Comparison of ENCODE assay signal across 8 cellular contexts in genomic region chr16:70691223-70692129, GRCh38. TPM values are rescaled to one million over a fixed set of nuclear protein-coding genes. Genes with fewer than 3 reads are reported as not detected.
DNase-seq lines count a peak whose midpoint lies in the region; ATAC-seq and TF ChIP-seq lines count a peak whose summit lies in the region.

No MANE protein-coding gene starts in this region.

- no peak for ATAC-seq in HG03457 (IDR thresholded peaks at IDR 0.05; ENCODE audit: unreplicated experiment)

- no peak overlapping the region for H3K4me3 Mint-ChIP-seq in Calu3 (ENCODE audit: low read depth, unreplicated experiment)
- no peak overlapping the region for H3K4me3 Mint-ChIP-seq in activated T-helper 2 cell treated with anti-CD3 and anti-CD28 coated beads, Interferon-gamma antibody, Interleukin-2, Interleukin-4, amounts not matched to agents 10 μg/mL and 5 μg/mL and 100 μg/mL, durations not matched to agents 14 hours and 24 hours and 36 hours (ENCODE audit: low read depth)

- H3K4me1 ChIP-seq in left ventricle myocardium inferior: peaks cover 100% of the 10 kb centered on the region

- H3K27me3 Mint-ChIP-seq in Calu3 (ENCODE audit: unreplicated experiment): no peaks in the 10 kb centered on the region
- peaks cover 2% of the 10 kb centered on the region for H3K27me3 Mint-ChIP-seq in activated T-helper 2 cell treated with anti-CD3 and anti-CD28 coated beads, Interferon-gamma antibody, Interleukin-2, Interleukin-4, amounts not matched to agents 10 μg/mL and 5 μg/mL and 100 μg/mL, durations not matched to agents 14 hours and 24 hours and 36 hours (ENCODE audit: low read depth)

- no peak overlapping the region for H3K4me3 ChIP-seq in left ventricle myocardium inferior

- no peaks in the 10 kb centered on the region for H3K9me3 ChIP-seq in left ventricle myocardium inferior (replicated peaks)

- no peaks in the 10 kb centered on the region for H3K27me3 ChIP-seq in left ventricle myocardium inferior (ENCODE audit: low read depth)

- intact Hi-C loops in left ventricle myocardium inferior (cut with micrococcal nuclease) (no loop called here), Calu3 (cut with micrococcal nuclease; ENCODE audit: unreplicated experiment) (no loop called here)
- intact Hi-C loops in activated T-helper 2 cell treated with anti-CD3 and anti-CD28 coated beads, Interferon-gamma antibody, Interleukin-2, Interleukin-4, amounts not matched to agents 10 μg/mL and 5 μg/mL and 100 μg/mL, durations not matched to agents 14 hours and 24 hours and 36 hours (cut with micrococcal nuclease): no loop called here

- H3K36me3 ChIP-seq in left ventricle myocardium inferior: no peaks in the 10 kb centered on the region

- H3K36me3 Mint-ChIP-seq in Calu3 (ENCODE audit: insufficient read depth, unreplicated experiment): peaks cover 18% of the 10 kb centered on the region
- no peaks in the 10 kb centered on the region for H3K36me3 Mint-ChIP-seq in activated T-helper 2 cell treated with anti-CD3 and anti-CD28 coated beads, Interferon-gamma antibody, Interleukin-2, Interleukin-4, amounts not matched to agents 10 μg/mL and 5 μg/mL and 100 μg/mL, durations not matched to agents 14 hours and 24 hours and 36 hours (ENCODE audit: low read depth)

- no peak overlapping the region for H3K27ac Mint-ChIP-seq in Calu3 (ENCODE audit: unreplicated experiment)
- H3K27ac Mint-ChIP-seq in activated T-helper 2 cell treated with anti-CD3 and anti-CD28 coated beads, Interferon-gamma antibody, Interleukin-2, Interleukin-4, amounts not matched to agents 10 μg/mL and 5 μg/mL and 100 μg/mL, durations not matched to agents 14 hours and 24 hours and 36 hours: no peak overlapping the region

- no peaks in the 10 kb centered on the region for H3K9me3 Mint-ChIP-seq in Calu3 (ENCODE audit: low read depth, unreplicated experiment)
- H3K9me3 Mint-ChIP-seq in activated T-helper 2 cell treated with anti-CD3 and anti-CD28 coated beads, Interferon-gamma antibody, Interleukin-2, Interleukin-4, amounts not matched to agents 10 μg/mL and 5 μg/mL and 100 μg/mL, durations not matched to agents 14 hours and 24 hours and 36 hours: no peaks in the 10 kb centered on the region

- peak overlapping the region; percentile 93 for H3K27ac ChIP-seq in left ventricle myocardium inferior (replicated peaks)

- TF ChIP-seq CTCF in left ventricle myocardium inferior (IDR thresholded peaks at IDR 0.05; ENCODE audit: borderline replicate concordance) (no peak), Calu3 (IDR thresholded peaks at IDR 0.05; ENCODE audit: unreplicated experiment) (no peak), GM20000 (IDR thresholded peaks at IDR 0.05; ENCODE audit: extremely low read depth, missing control alignments) (no peak)

- DNase-seq in ELR (ENCODE audit: low read depth) (peak; percentile 60), amniotic epithelial cell (ENCODE audit: low read depth) (peak; percentile 97), left ventricle myocardium inferior (peak; percentile 68), renal cortical epithelial cell (ENCODE audit: low read depth) (peak; percentile 53), Calu3 (no peak), GM20000 (ENCODE audit: low spot score) (no peak)
- DNase-seq in activated T-helper 2 cell treated with anti-CD3 and anti-CD28 coated beads, Interferon-gamma antibody, Interleukin-2, Interleukin-4, amounts not matched to agents 10 μg/mL and 5 μg/mL and 100 μg/mL, durations not matched to agents 14 hours and 24 hours and 36 hours (ENCODE audit: low spot score): no peak

- CTCF ChIA-PET in Calu3 (lab: Charles Lee): no interaction called here

- BruUV-seq in Calu3 (replicated peaks; lab: Mats Ljungman, UMichigan): no TSS peak

- peaks cover 27% of the 10 kb centered on the region for H3K4me1 Mint-ChIP-seq in Calu3 (ENCODE audit: low read depth, unreplicated experiment)
- peaks cover 10% of the 10 kb centered on the region for H3K4me1 Mint-ChIP-seq in activated T-helper 2 cell treated with anti-CD3 and anti-CD28 coated beads, Interferon-gamma antibody, Interleukin-2, Interleukin-4, amounts not matched to agents 10 μg/mL and 5 μg/mL and 100 μg/mL, durations not matched to agents 14 hours and 24 hours and 36 hours (ENCODE audit: low read depth)

RNA-seq across cellular contexts. Expression of gene MTSS2, which starts 5.6 kb away (rescaled TPM):
- total RNA-seq in left ventricle myocardium inferior: 83.9 TPM
- total RNA-seq in renal cortical epithelial cell: 9.7 and 33.2 TPM in 2 replicates
- 27.1 and 28.3 TPM in 2 replicates for total RNA-seq in Calu3 (2022)
- 1.3 TPM in 2 replicates for total RNA-seq in activated T-helper 2 cell treated with anti-CD3 and anti-CD28 coated beads, Interferon-gamma antibody, Interleukin-2, Interleukin-4, amounts not matched to agents 10 μg/mL and 5 μg/mL and 100 μg/mL, durations not matched to agents 14 hours and 24 hours and 36 hours

RNA-seq across cellular contexts. Expression of gene IL34, which starts 45.1 kb away (rescaled TPM):
- total RNA-seq in left ventricle myocardium inferior (2.1 TPM), renal cortical epithelial cell (0.60 and 0.69 TPM in 2 replicates), Calu3 (2022) (0.35 and 0.39 TPM in 2 replicates)
- 0.28 TPM in 1 of 2 replicates, not detected in the other for total RNA-seq in activated T-helper 2 cell treated with anti-CD3 and anti-CD28 coated beads, Interferon-gamma antibody, Interleukin-2, Interleukin-4, amounts not matched to agents 10 μg/mL and 5 μg/mL and 100 μg/mL, durations not matched to agents 14 hours and 24 hours and 36 hours

Comparison
In these comparisons a context has a peak if more than half of its experiments do, and no peak if none do; other contexts are left out.
1. DNase-seq: peak in ELR (single experiment), amniotic epithelial cell (single experiment), left ventricle myocardium inferior (single experiment) and renal cortical epithelial cell (single experiment); none in Calu3 (single experiment), activated T-helper 2 cell treated with anti-CD3 and anti-CD28 coated beads, Interferon-gamma antibody, Interleukin-2, Interleukin-4, amounts not matched to agents 10 μg/mL and 5 μg/mL and 100 μg/mL, durations not matched to agents 14 hours and 24 hours and 36 hours (single experiment) and GM20000 (single experiment).